ENCODE assay signal across 9 cellular contexts in genomic region chr10:70578371-70578947, GRCh38. TPM values are rescaled to one million over a fixed set of nuclear protein-coding genes. Genes with fewer than 3 reads are reported as not detected.
DNase-seq lines count a peak whose midpoint lies in the region; ATAC-seq, FAIRE-seq and TF ChIP-seq lines count a peak whose summit lies in the region.
"Had no signal": no experiment of that assay in that cellular context is flagged by ENCODE, and none has a peak within 500 bp of the region (broad histone marks: within the 10 kb centered on the region; RNA-seq: fewer than 3 reads in every experiment).

No MANE protein-coding gene starts in this region.

- H3K79me2 ChIP-seq in keratinocyte (ENCODE audit: control insufficient read depth, insufficient read depth, low read length) = no peaks in the 10 kb centered on the region

- H3K9me3 Mint-ChIP-seq in stimulated activated naive CD8-positive, alpha-beta T cell treated with anti-CD3 and anti-CD28 coated beads, Interleukin-15, amount 100 ng/mL, for 72 hours = no peaks in the 10 kb centered on the region

- TF ChIP-seq CTCF in GM13977 (IDR thresholded peaks at IDR 0.05; ENCODE audit: extremely low read depth, insufficient read depth, missing control alignments) (no peak), keratinocyte (optimal IDR thresholded peaks at IDR 0.05 in 1 of 3, IDR thresholded peaks at IDR 0.05 in 1 of 3, conservative IDR thresholded peaks at IDR 0.05 in 1 of 3; ENCODE audit: extremely low read depth in 1 of 3, insufficient read depth in 2 of 3, low read length in 3 of 3) (no peak)

- FAIRE-seq in keratinocyte (lab: Jason Lieb, UNC) = peak; percentile 89

- peak overlapping the region; percentile 71 to 83 for H3K4me3 Mint-ChIP-seq in stimulated activated naive CD8-positive, alpha-beta T cell treated with anti-CD3 and anti-CD28 coated beads, Interleukin-15, amount 100 ng/mL, for 72 hours

- H2AFZ ChIP-seq in keratinocyte (ENCODE audit: control insufficient read depth, low read length) = no peak overlapping the region

- H3K4me1 Mint-ChIP-seq in stimulated activated naive CD8-positive, alpha-beta T cell treated with anti-CD3 and anti-CD28 coated beads, Interleukin-15, amount 100 ng/mL, for 72 hours = peaks cover 52% of the 10 kb centered on the region

- peak overlapping the region in 1 of 3 experiments; percentile 28 for H3K4me3 ChIP-seq in keratinocyte (ENCODE audit: control insufficient read depth in 2 of 3, extremely low read depth in 1 of 3, insufficient read depth in 2 of 3, low read depth in 1 of 3, low read length in 3 of 3)

- DNase-seq in GM13977 (ENCODE audit: low spot score) (peak; percentile 71), NCI-H2196 (lab: John Stamatoyannopoulos, UW; ENCODE audit: unreplicated experiment) (peak; percentile 34), keratinocyte (ENCODE audit: low read depth, low spot score) (peak; percentile 90), epidermal melanocyte (ENCODE audit: insufficient read length, low spot score) (no peak)
- DNase-seq in activated CD8-positive, alpha-beta memory T cell treated with anti-CD3 and anti-CD28 coated beads, Interleukin-2, amount 50 U/mL, for 4 hours = peak; percentile 63
- DNase-seq in stimulated activated naive CD8-positive, alpha-beta T cell treated with anti-CD3 and anti-CD28 coated beads, Interleukin-15, amount 100 ng/mL, for 72 hours = peak; percentile 75 to 82

- in situ Hi-C loops in GM13977 (cut with MboI; ENCODE audit: low pct_unique_long_range_greater_than_20kb, low sequenced_read_pairs, unreplicated experiment) = no loop called here

- no peaks in the 10 kb centered on the region for H4K20me1 ChIP-seq in keratinocyte (ENCODE audit: control insufficient read depth, extremely low read depth, insufficient read depth, low read length)

- H3K27ac Mint-ChIP-seq in stimulated activated naive CD8-positive, alpha-beta T cell treated with anti-CD3 and anti-CD28 coated beads, Interleukin-15, amount 100 ng/mL, for 72 hours = peak overlapping the region; percentile 42 to 52

- H3K9me1 ChIP-seq in keratinocyte (ENCODE audit: control insufficient read depth, extremely low read depth, insufficient read depth, low read length) = peaks cover 3% of the 10 kb centered on the region

- peaks cover 3% of the 10 kb centered on the region for H3K27me3 ChIP-seq in keratinocyte (ENCODE audit: control insufficient read depth, extremely low read depth, insufficient read depth, low read length)
- H3K27me3 ChIP-seq: neutrophil had no signal

- H3K4me2 ChIP-seq in keratinocyte (ENCODE audit: control insufficient read depth, extremely low read depth, insufficient read depth, low read depth, low read length) = peak overlapping the region; percentile 60

- no peaks in the 10 kb centered on the region for H3K27me3 Mint-ChIP-seq in stimulated activated naive CD8-positive, alpha-beta T cell treated with anti-CD3 and anti-CD28 coated beads, Interleukin-15, amount 100 ng/mL, for 72 hours

- H3K36me3 ChIP-seq in keratinocyte (ENCODE audit: control insufficient read depth in 2 of 2, extremely low read depth in 1 of 2, insufficient read depth in 2 of 2, low read length in 2 of 2) = no peaks in the 10 kb centered on the region
- H3K36me3 ChIP-seq: neutrophil had no signal

- peaks cover 45% of the 10 kb centered on the region for H3K4me1 ChIP-seq in keratinocyte (ENCODE audit: control insufficient read depth, extremely low read depth, insufficient read depth, low read length)

- no peaks in the 10 kb centered on the region for H3K9me3 ChIP-seq in keratinocyte (ENCODE audit: control insufficient read depth, low read depth, low read length)
- H3K9me3 ChIP-seq: neutrophil had no signal

- H3K27ac ChIP-seq in keratinocyte (ENCODE audit: control insufficient read depth, insufficient read depth, low read length) = peak overlapping the region; percentile 21
- H3K27ac ChIP-seq: neutrophil had no signal

- ATAC-seq in HG02678 (IDR thresholded peaks at IDR 0.05; ENCODE audit: unreplicated experiment) (peak; percentile 62), GM19467 (IDR thresholded peaks at IDR 0.05; ENCODE audit: unreplicated experiment) (no peak)
- ATAC-seq in stimulated activated naive CD8-positive, alpha-beta T cell treated with anti-CD3 and anti-CD28 coated beads, Interleukin-15, amount 100 ng/mL, for 72 hours = peak; percentile 91

- H3K9ac ChIP-seq in keratinocyte (ENCODE audit: control insufficient read depth, extremely low read depth, insufficient read depth, low read length) = no peak overlapping the region

- dilution Hi-C loops in keratinocyte (cut with MboI; ENCODE audit: extremely low pct_ligation_motif_present, low sequenced_read_pairs) = no loop called here

RNA-seq across cellular contexts. Expression of gene PRF1, which starts 24.1 kb away (rescaled TPM):
- 0.02 to 0.09 TPM in 2 of 3 replicates, not detected in the other for polyA plus RNA-seq in keratinocyte
- polyA plus RNA-seq in keratinocyte (2011; ENCODE audit: low read depth) = not detected
- 0.02 TPM in 1 of 2 replicates, not detected in the other for polyA plus RNA-seq in keratinocyte (2011; cell fraction: cytosol; rRNA removed)
- not detected in 2 replicates for polyA plus RNA-seq in keratinocyte (2011; cell fraction: nucleus; rRNA removed)
- polyA plus RNA-seq in keratinocyte (2012; ENCODE audit: low replicate concordance) = not detected in 2 replicates
- polyA minus RNA-seq in keratinocyte = 0.10 TPM in 1 of 3 replicates, not detected in the others
- polyA minus RNA-seq in keratinocyte (2011; cell fraction: cytosol; rRNA and poly(A)+ RNA removed) = not detected
- polyA minus RNA-seq in keratinocyte (2011; cell fraction: nucleus; rRNA and poly(A)+ RNA removed) = not detected in 2 replicates
